24 cellular contexts compared by ENCODE assay signal in the genomic region with DNA sequence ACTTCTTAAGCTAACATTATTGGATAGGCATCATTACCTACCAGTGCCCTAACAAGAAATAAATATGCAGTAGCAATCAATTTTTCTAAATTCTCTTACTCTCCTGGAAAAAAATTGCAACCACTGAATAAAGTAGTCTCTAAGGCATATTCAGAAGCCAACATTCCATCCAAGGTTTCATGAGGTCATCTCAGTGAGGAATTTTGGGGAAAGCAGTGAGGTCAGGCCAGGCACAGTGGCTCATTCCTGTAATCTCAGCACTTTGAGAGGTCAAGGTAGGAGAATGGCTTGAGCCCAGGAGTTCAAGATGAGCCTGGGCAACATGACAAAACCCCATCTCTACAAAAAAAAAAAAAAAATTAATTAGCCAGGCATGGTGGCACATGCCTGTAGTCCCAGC.
"Had no signal": no experiment of that assay in that cellular context is flagged by ENCODE, and none has a peak within 500 bp of the region (broad histone marks: within the 10 kb centered on the region; RNA-seq: fewer than 3 reads in every experiment).

No MANE protein-coding gene starts in this region.

- H3K9me3 ChIP-seq: colonic mucosa, esophagus muscularis mucosa, esophagus squamous epithelium, gastrocnemius medialis, gastroesophageal sphincter, heart left ventricle, heart right ventricle had no signal

- H3K27me3 ChIP-seq: colonic mucosa, foreskin keratinocyte, gastrocnemius medialis, gastroesophageal sphincter, heart left ventricle had no signal

- H3K4me1 ChIP-seq: colonic mucosa, esophagus muscularis mucosa, esophagus squamous epithelium, foreskin keratinocyte, gastrocnemius medialis, gastroesophageal sphincter, heart left ventricle, heart right ventricle had no signal

- H3K27ac ChIP-seq: colonic mucosa, coronary artery, dorsolateral prefrontal cortex, epithelial cell of prostate, esophagus muscularis mucosa, esophagus squamous epithelium, foreskin keratinocyte, gastrocnemius medialis, gastroesophageal sphincter, heart left ventricle, heart right ventricle had no signal

- DNase-seq: colonic mucosa; cortex of kidney; dermis blood vessel endothelial cell; dorsolateral prefrontal cortex; effector CD4-positive, alpha-beta T cell; effector CD8-positive, alpha-beta T cell; effector memory CD4-positive, alpha-beta T cell; effector memory CD8-positive, alpha-beta T cell; endodermal cell; erythroblast; esophagus squamous epithelium; foreskin fibroblast; foreskin keratinocyte; foreskin melanocyte; gastrocnemius medialis; glutamatergic neuron; head of caudate nucleus; heart left ventricle; heart right ventricle had no signal

- H3K4me3 ChIP-seq: colonic mucosa, coronary artery, dorsolateral prefrontal cortex, esophagus muscularis mucosa, esophagus squamous epithelium, gastrocnemius medialis, gastroesophageal sphincter, heart left ventricle, heart right ventricle had no signal

- ATAC-seq: effector memory CD8-positive, alpha-beta T cell; esophagus mucosa; foreskin keratinocyte; gastrocnemius medialis; gastroesophageal sphincter had no signal

- H3K36me3 ChIP-seq: colonic mucosa, esophagus muscularis mucosa, esophagus squamous epithelium, gastrocnemius medialis, gastroesophageal sphincter, heart left ventricle, heart right ventricle had no signal
